30 cellular contexts compared by ENCODE assay signal in the genomic region with DNA sequence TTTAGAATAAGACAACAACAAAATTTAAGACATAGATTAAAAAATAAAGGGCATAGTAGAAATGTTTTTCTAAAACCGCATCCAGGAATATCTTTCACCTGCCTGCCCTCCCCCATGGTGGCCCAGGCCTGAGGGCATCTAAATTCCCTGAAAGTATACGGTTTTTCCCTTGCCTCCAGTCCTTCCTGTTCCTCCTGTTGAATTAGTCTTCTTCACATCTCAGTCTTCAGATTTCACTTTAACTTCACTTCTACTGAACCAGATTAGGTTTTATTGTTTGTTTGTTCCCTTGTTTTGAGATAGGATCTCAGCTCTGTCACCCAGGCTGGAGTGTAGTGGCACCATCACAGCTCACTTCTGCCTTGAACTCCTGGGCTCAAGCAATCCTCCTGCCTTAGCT. TPM values are rescaled to one million over a fixed set of nuclear protein-coding genes. Genes with fewer than 3 reads are reported as not detected.
"Had no signal": no experiment of that assay in that cellular context is flagged by ENCODE, and none has a peak within 500 bp of the region (broad histone marks: within the 10 kb centered on the region; RNA-seq: fewer than 3 reads in every experiment).

No MANE protein-coding gene starts in this region.

- H3K27ac ChIP-seq: ascending aorta, cardiac muscle cell had no signal

- H3K27ac Mint-ChIP-seq: activated CD8-positive, alpha-beta T cell treated with anti-CD3 and anti-CD28 coated beads, Interleukin-2, amount 10 ng/mL, durations not matched to agents 7 days and 5 days; activated naive CD4-positive, alpha-beta T cell treated with anti-CD3 and anti-CD28 coated beads, Interleukin-2, amount 50 U/mL, for 24 hours; activated naive CD8-positive, alpha-beta T cell treated with anti-CD3 and anti-CD28 coated beads, Interleukin-2, amount 10 ng/mL, durations not matched to agents 7 days and 5 days; activated T-cell treated with anti-CD3 and anti-CD28 coated beads, Interleukin-2, amount 50 U/mL, for 24 hours; activated T-helper 2 cell treated with anti-CD3 and anti-CD28 coated beads, Interferon-gamma antibody, Interleukin-2, Interleukin-4, amounts not matched to agents 10 μg/mL and 5 μg/mL and 100 μg/mL, durations not matched to agents 14 hours and 24 hours and 36 hours had no signal

- H3K9me3 ChIP-seq: ascending aorta, MG63 had no signal

- H3K27me3 ChIP-seq: ascending aorta, cardiac muscle cell, MG63 had no signal

- H3K9me3 Mint-ChIP-seq: activated naive CD4-positive, alpha-beta T cell treated with anti-CD3 and anti-CD28 coated beads, Interleukin-2, amount 50 U/mL, for 24 hours; activated naive CD8-positive, alpha-beta T cell treated with anti-CD3 and anti-CD28 coated beads, Interleukin-2, amount 10 ng/mL, durations not matched to agents 7 days and 5 days; activated T-cell treated with anti-CD3 and anti-CD28 coated beads, Interleukin-2, amount 50 U/mL, for 24 hours; activated T-helper 2 cell treated with anti-CD3 and anti-CD28 coated beads, Interferon-gamma antibody, Interleukin-2, Interleukin-4, amounts not matched to agents 10 μg/mL and 5 μg/mL and 100 μg/mL, durations not matched to agents 14 hours and 24 hours and 36 hours; central memory CD8-positive, alpha-beta T cell had no signal

- H3K27me3 Mint-ChIP-seq: activated naive CD4-positive, alpha-beta T cell treated with anti-CD3 and anti-CD28 coated beads, Interleukin-2, amount 50 U/mL, for 24 hours; activated naive CD8-positive, alpha-beta T cell treated with anti-CD3 and anti-CD28 coated beads, Interleukin-2, amount 10 ng/mL, durations not matched to agents 7 days and 5 days; activated T-cell treated with anti-CD3 and anti-CD28 coated beads, Interleukin-2, amount 50 U/mL, for 24 hours; central memory CD8-positive, alpha-beta T cell had no signal

- H3K4me3 Mint-ChIP-seq: activated CD8-positive, alpha-beta T cell treated with anti-CD3 and anti-CD28 coated beads, Interleukin-2, amount 10 ng/mL, durations not matched to agents 7 days and 5 days; activated naive CD4-positive, alpha-beta T cell treated with anti-CD3 and anti-CD28 coated beads, Interleukin-2, amount 50 U/mL, for 24 hours; activated naive CD8-positive, alpha-beta T cell treated with anti-CD3 and anti-CD28 coated beads, Interleukin-2, amount 10 ng/mL, durations not matched to agents 7 days and 5 days; activated T-cell treated with anti-CD3 and anti-CD28 coated beads, Interleukin-2, amount 50 U/mL, for 24 hours; central memory CD8-positive, alpha-beta T cell had no signal

- H3K4me1 ChIP-seq: ascending aorta had no signal

- H3K4me1 Mint-ChIP-seq: activated naive CD4-positive, alpha-beta T cell treated with anti-CD3 and anti-CD28 coated beads, Interleukin-2, amount 50 U/mL, for 24 hours; activated naive CD8-positive, alpha-beta T cell treated with anti-CD3 and anti-CD28 coated beads, Interleukin-2, amount 10 ng/mL, durations not matched to agents 7 days and 5 days; central memory CD8-positive, alpha-beta T cell had no signal

- DNase-seq: activated CD4-positive, alpha-beta T cell treated with anti-CD3 and anti-CD28 coated beads for 1 hour; activated CD4-positive, alpha-beta T cell treated with anti-CD3 and anti-CD28 coated beads for 48 hours; activated CD4-positive, alpha-beta T cell treated with anti-CD3 and anti-CD28 coated beads, Interleukin-2, amount 50 U/mL, for 48 hours; activated CD4-positive, CD25-positive, alpha-beta regulatory T cell; activated CD8-positive, alpha-beta T cell treated with anti-CD3 and anti-CD28 coated beads, Interleukin-2, amount 10 ng/mL, durations not matched to agents 7 days and 5 days; activated gamma-delta T cell; activated naive CD4-positive, alpha-beta T cell treated with Interleukin-2 at 50 U/mL for 16 hours; activated naive CD8-positive, alpha-beta T cell treated with anti-CD3 and anti-CD28 coated beads, Interleukin-2, amount 10 ng/mL, durations not matched to agents 7 days and 5 days; activated T-cell treated with anti-CD3 and anti-CD28 coated beads, Interleukin-2, amount 50 U/mL, for 24 hours; amygdala; MG63; NCI-H1048; NCI-H1105 treated with DMSO at 0.1 percent for 48 hours; NCI-H1436; NCI-H1694; NCI-H1930; NCI-H2081 treated with DMSO at 0.1 percent for 48 hours; NCI-H510A; NCI-H526; NCI-H748 treated with DMSO at 0.1 percent for 48 hours; Right ventricle myocardium superior; SW 1271; T-helper 1 cell; T-helper 2 cell; T-helper 9 cell had no signal

- H3K4me3 ChIP-seq: ascending aorta, cardiac muscle cell, MG63 had no signal

RNA-seq across cellular contexts. Expression of gene DEPDC7, which starts 33.1 kb away (rescaled TPM):
- total RNA-seq: ascending aorta had no signal
